In the genomic region with DNA sequence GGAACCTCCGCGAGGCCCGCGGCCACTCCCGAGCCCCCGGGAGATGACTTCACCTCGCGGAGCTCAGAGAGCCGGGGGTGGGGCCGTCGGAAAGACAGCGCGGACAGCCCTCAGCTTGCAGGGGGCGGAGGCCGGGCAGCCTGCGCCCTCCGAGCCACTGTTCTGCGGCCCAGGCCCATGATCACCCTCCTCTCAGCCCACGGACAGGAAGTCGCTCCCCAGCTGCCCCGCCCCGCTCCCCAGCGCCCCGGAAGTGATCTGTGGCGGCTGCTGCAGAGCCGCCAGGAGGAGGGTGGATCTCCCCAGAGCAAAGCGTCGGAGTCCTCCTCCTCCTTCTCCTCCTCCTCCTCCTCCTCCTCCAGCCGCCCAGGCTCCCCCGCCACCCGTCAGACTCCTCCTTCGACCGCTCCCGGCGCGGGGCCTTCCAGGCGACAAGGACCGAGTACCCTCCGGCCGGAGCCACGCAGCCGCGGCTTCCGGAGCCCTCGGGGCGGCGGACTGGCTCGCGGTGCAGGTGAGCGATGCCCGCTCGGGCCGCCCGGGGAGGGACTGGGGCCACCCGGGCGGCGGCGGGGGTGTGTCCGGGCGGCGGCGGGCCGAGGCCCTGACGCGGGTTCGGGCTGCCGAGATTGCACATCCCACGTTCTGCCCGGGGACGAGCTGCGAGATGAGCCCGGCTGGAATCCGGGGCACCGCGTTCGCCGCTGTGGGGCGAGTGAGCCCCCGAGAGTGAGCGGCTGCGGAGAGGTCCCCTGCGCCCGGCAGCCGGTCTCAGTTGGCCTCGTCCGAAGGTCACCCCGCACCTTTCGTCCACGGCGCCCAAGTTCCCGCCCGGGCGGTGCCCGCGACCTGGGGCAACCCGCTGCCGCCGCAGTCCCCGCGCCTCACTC, we compare ENCODE assay signal across 9 cellular contexts. TPM values are rescaled to one million over a fixed set of nuclear protein-coding genes. Genes with fewer than 3 reads are reported as not detected.
DNase-seq lines count a peak whose midpoint lies in the region; ATAC-seq, FAIRE-seq and TF ChIP-seq lines count a peak whose summit lies in the region.
"Had no signal": no experiment of that assay in that cellular context is flagged by ENCODE, and none has a peak within 500 bp of the region (broad histone marks: within the 10 kb centered on the region; RNA-seq: fewer than 3 reads in every experiment).

A gene with protein sequence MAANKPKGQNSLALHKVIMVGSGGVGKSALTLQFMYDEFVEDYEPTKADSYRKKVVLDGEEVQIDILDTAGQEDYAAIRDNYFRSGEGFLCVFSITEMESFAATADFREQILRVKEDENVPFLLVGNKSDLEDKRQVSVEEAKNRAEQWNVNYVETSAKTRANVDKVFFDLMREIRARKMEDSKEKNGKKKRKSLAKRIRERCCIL (plus strand): TSS at position 261 of the 890 bp plus-strand sequence. CDS start 63,096 bp downstream, outside the sequence.

- no peak for FAIRE-seq in kidney (lab: Jason Lieb, UNC)
- FAIRE-seq: endometrium had no signal

- H3K9me3 ChIP-seq in kidney (ENCODE audit: control insufficient read depth in 1 of 2, low read length in 2 of 2), result no peaks in the 10 kb centered on the region

- ATAC-seq in GM19043 (IDR thresholded peaks at IDR 0.05; ENCODE audit: low read depth, unreplicated experiment) (peak; percentile 90), HG03354 (IDR thresholded peaks at IDR 0.05; ENCODE audit: poor library complexity, severe bottlenecking, unreplicated experiment) (peak; percentile 95)

- TF ChIP-seq CTCF in kidney (IDR thresholded peaks at IDR 0.05; ENCODE audit: borderline replicate concordance, extremely low read depth, insufficient read depth), result no peak

- no peaks in the 10 kb centered on the region for H3K36me3 ChIP-seq in kidney (ENCODE audit: control insufficient read depth in 1 of 2, insufficient read depth in 2 of 2, low read length in 2 of 2)

- intact Hi-C loops in kidney (cut with DNase I), result no loop called here

- H3K4me3 ChIP-seq in kidney (ENCODE audit: low read length in 2 of 2), result peak within 1 kb of the TSS; percentile 82 to 91

- H3K27ac ChIP-seq in kidney (ENCODE audit: low read depth in 2 of 2, low read length in 2 of 2), result peak within 1 kb of the TSS; percentile 80 to 86

- DNase-seq in AML-193 (lab: John Stamatoyannopoulos, UW) (peak; percentile 69 to 76), NCI-H510A (lab: John Stamatoyannopoulos, UW) (peak; percentile 90), cerebellum (ENCODE audit: low spot score) (peak; percentile 96), kidney (peak; percentile 98)
- peak; percentile 82 to 83 for DNase-seq in activated CD4-positive, alpha-beta T cell treated with anti-CD3 and anti-CD28 coated beads for 24 hours (ENCODE audit: low read depth in 2 of 2)
- peak; percentile 77 to 84 for DNase-seq in stimulated activated CD4-positive, alpha-beta T cell treated with anti-CD3 and anti-CD28 coated beads, Interleukin-15, amount 100 ng/mL, for 1 hour (ENCODE audit: low read depth in 1 of 2, low spot score in 1 of 2)

- peak within 1 kb of the TSS; percentile 58 to 94 for H3K9ac ChIP-seq in kidney (ENCODE audit: low read length in 2 of 2)

- H3K4me1 ChIP-seq in kidney (ENCODE audit: control insufficient read depth in 1 of 2, insufficient read depth in 1 of 2, low read depth in 1 of 2, low read length in 2 of 2), result peaks cover 3 to 17% of the 10 kb centered on the region in 2 donors

RNA-seq across cellular contexts. Expression of the gene that starts here (rescaled TPM):
- total RNA-seq in cerebellum (26.9 TPM), kidney (25.1 TPM)
- 21.5 TPM for polyA plus RNA-seq in kidney (ENCODE audit: insufficient read depth, low read depth, low replicate concordance)

Comparison
In these comparisons a context has a peak if more than half of its experiments do, and no peak if none do; other contexts are left out.
1. Peak in every context shown above with its lines: DNase-seq, ATAC-seq, H3K4me3 ChIP-seq and H3K27ac ChIP-seq.